Comparison of ENCODE assay signal across 12 cellular contexts in the genomic region with DNA sequence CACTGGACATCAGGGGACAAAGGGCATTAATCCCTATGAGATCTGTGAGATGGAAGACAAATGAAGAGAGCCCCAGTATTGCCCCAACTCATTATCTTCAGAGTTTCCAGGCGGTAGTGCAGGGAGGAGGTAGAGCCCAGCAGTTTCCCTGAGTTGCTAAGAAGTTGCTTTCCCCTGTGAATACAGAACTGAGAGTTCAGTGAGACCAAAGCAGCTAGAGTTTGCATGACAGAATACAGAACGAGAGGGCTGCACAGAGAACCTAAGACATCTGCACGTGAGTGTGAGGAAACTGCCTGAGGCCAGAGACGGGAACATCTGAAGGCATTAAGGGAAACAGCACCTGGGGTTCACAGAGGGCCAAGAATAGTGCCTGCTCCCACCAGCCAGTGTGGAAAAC. TPM values are rescaled to one million over a fixed set of nuclear protein-coding genes. Genes with fewer than 3 reads are reported as not detected.
DNase-seq lines count a peak whose midpoint lies in the region; ATAC-seq and TF ChIP-seq lines count a peak whose summit lies in the region.
"Had no signal": no experiment of that assay in that cellular context is flagged by ENCODE, and none has a peak within 500 bp of the region (broad histone marks: within the 10 kb centered on the region; RNA-seq: fewer than 3 reads in every experiment).

No MANE protein-coding gene starts in this region.

- TF ChIP-seq CTCF in esophagus muscularis mucosa (IDR thresholded peaks at IDR 0.05): no peak

- no peak for TF ChIP-seq EP300 in esophagus muscularis mucosa (IDR thresholded peaks at IDR 0.05)

- DNase-seq in islet precursor cell (peak; percentile 56), esophagus muscularis mucosa (ENCODE audit: extremely low spot score) (no peak), NCI-H446 treated with DMSO at 0.1 percent for 48 hours (lab: John Stamatoyannopoulos, UW) (no peak), KG1 (lab: John Stamatoyannopoulos, UW) (no peak)
- DNase-seq: DMS 273 treated with DMSO at 0.1 percent for 48 hours; heart right ventricle; midbrain; stimulated activated CD4-positive, alpha-beta T cell treated with anti-CD3 and anti-CD28 coated beads, Interleukin-12 subunit alpha, Interleukin-12 subunit beta, amount 100 ng/mL, for 4 hours had no signal

- no peaks in the 10 kb centered on the region for H3K36me3 ChIP-seq in esophagus muscularis mucosa
- H3K36me3 ChIP-seq: heart right ventricle had no signal

- TF ChIP-seq POLR2A in esophagus muscularis mucosa (IDR thresholded peaks at IDR 0.05; ENCODE audit: low read depth): no peak

- H3K27ac ChIP-seq in esophagus muscularis mucosa (replicated peaks in 1 of 4): no peak overlapping the region
- H3K27ac ChIP-seq: heart right ventricle, HL-60 had no signal

- H3K4me3 ChIP-seq in esophagus muscularis mucosa: no peak overlapping the region
- H3K4me3 ChIP-seq: heart right ventricle had no signal

- intact Hi-C loops in esophagus muscularis mucosa (cut with DNase I): no loop called here

- no peaks in the 10 kb centered on the region for H3K27me3 ChIP-seq in esophagus muscularis mucosa
- H3K27me3 ChIP-seq: heart right ventricle had no signal

- WGBS in esophagus muscularis mucosa: 66% methylated on average over 4 of the region's 4 CpGs

- no peaks in the 10 kb centered on the region for H3K9me3 ChIP-seq in esophagus muscularis mucosa
- H3K9me3 ChIP-seq: heart right ventricle had no signal

- H3K4me1 ChIP-seq in esophagus muscularis mucosa: no peaks in the 10 kb centered on the region

- peak; percentile 85 for ATAC-seq in GM19023 (IDR thresholded peaks at IDR 0.05; ENCODE audit: unreplicated experiment)
- ATAC-seq in GM21723 (IDR thresholded peaks at IDR 0.05; ENCODE audit: unreplicated experiment): peak; percentile 98
- ATAC-seq in HG03280 (IDR thresholded peaks at IDR 0.05; ENCODE audit: unreplicated experiment): peak; percentile 97
- ATAC-seq: heart right ventricle had no signal

RNA-seq across cellular contexts. Expression of a gene that starts 18.1 kb away (rescaled TPM):
- 1 to 10 TPM; 3.7 to 7.5 (median 5.6) TPM for total RNA-seq in esophagus muscularis mucosa
